In genomic region chr7:55087521-55087961, GRCh38 we compare ENCODE assay signal across 12 cellular contexts.
DNase-seq lines count a peak whose midpoint lies in the region; ATAC-seq, FAIRE-seq and TF ChIP-seq lines count a peak whose summit lies in the region.
"Had no signal": no experiment of that assay in that cellular context is flagged by ENCODE, and none has a peak within 500 bp of the region (broad histone marks: within the 10 kb centered on the region; RNA-seq: fewer than 3 reads in every experiment).

No MANE protein-coding gene starts in this region.

- H3K36me3 ChIP-seq in HepG2 (replicated peaks in 1 of 2; ENCODE audit: control insufficient read depth in 1 of 2, insufficient read depth in 2 of 2, low read length in 2 of 2) (no peaks in the 10 kb centered on the region), right lobe of liver (no peaks in the 10 kb centered on the region), endodermal cell (ENCODE audit: control insufficient read depth, insufficient read depth, low read length) (no peaks in the 10 kb centered on the region), neural progenitor cell (no peaks in the 10 kb centered on the region)

- H3F3A ChIP-seq in neural progenitor cell (ENCODE audit: low read depth): no peaks in the 10 kb centered on the region

- H3K27me3 Mint-ChIP-seq in endodermal cell (ENCODE audit: insufficient read depth) (no peaks in the 10 kb centered on the region), neural progenitor cell (ENCODE audit: insufficient read depth, low read depth) (peaks cover under 1% of the 10 kb centered on the region), natural killer cell (ENCODE audit: low read depth in 2 of 2) (peaks cover 0 to 2% of the 10 kb centered on the region in 2 donors)
- H3K27me3 Mint-ChIP-seq in activated CD4-positive, alpha-beta memory T cell treated with anti-CD3 and anti-CD28 coated beads for 36 hours: peaks cover 12% of the 10 kb centered on the region

- intact Hi-C loops in HepG2 (cut with micrococcal nuclease; ENCODE audit: unreplicated experiment): no loop called here
- intact Hi-C loops in right lobe of liver (cut with DNase I): no loop called here
- intact Hi-C loops in natural killer cell (cut with micrococcal nuclease): no loop called here
- intact Hi-C loops in activated CD4-positive, alpha-beta memory T cell treated with anti-CD3 and anti-CD28 coated beads for 36 hours (cut with micrococcal nuclease): loop anchor here (2.0 to 10.0 kb wide), 3 partner anchors 45 to 167 kb away; no protein-coding TSS in a partner anchor

- in situ Hi-C loops in HepG2 (cut with HindIII; ENCODE audit: extremely low pct_ligation_motif_present, low pct_unique_long_range_greater_than_20kb): no loop called here

- FAIRE-seq in HepG2 (lab: Jason Lieb, UNC): no peak
- FAIRE-seq: islet of Langerhans had no signal

- H3K9me3 ChIP-seq in HepG2 (ENCODE audit: low read length): no peaks in the 10 kb centered on the region
- no peaks in the 10 kb centered on the region for H3K9me3 ChIP-seq in right lobe of liver
- H3K9me3 ChIP-seq in endodermal cell (ENCODE audit: control insufficient read depth, low read length): no peaks in the 10 kb centered on the region
- H3K9me3 ChIP-seq in neural progenitor cell (ENCODE audit: low read depth): no peaks in the 10 kb centered on the region

- H3K9ac ChIP-seq in HepG2 (ENCODE audit: insufficient read depth, low read depth, low read length) (no peak overlapping the region), endodermal cell (ENCODE audit: extremely low read depth, low read length, poor library complexity, severe bottlenecking) (no peak overlapping the region), neural progenitor cell (no peak overlapping the region)

- no TSS peak for BruUV-seq in HepG2 (replicated peaks; lab: Mats Ljungman, UMichigan)

- WGBS in HepG2 (ENCODE audit: low lambda C conversion rate): 93% methylated on average over 5 of the region's 5 CpGs
- 64% methylated on average over 3 of the region's 5 CpGs for WGBS in right lobe of liver (ENCODE audit: insufficient coverage, low coverage, low lambda C conversion rate, missing lambda C conversion rate)
- WGBS in endodermal cell (ENCODE audit: insufficient coverage in 1 of 2, insufficient read length in 1 of 2), 2 experiments: 88 to 93% methylated on average over 3 to 5 of the region's 5 CpGs

- H3K4me3 Mint-ChIP-seq in endodermal cell: no peak overlapping the region
- no peak overlapping the region for H3K4me3 Mint-ChIP-seq in neural progenitor cell
- no peak overlapping the region for H3K4me3 Mint-ChIP-seq in natural killer cell
- H3K4me3 Mint-ChIP-seq in activated CD4-positive, alpha-beta memory T cell treated with anti-CD3 and anti-CD28 coated beads for 36 hours: no peak overlapping the region
- H3K4me3 Mint-ChIP-seq: activated naive CD8-positive, alpha-beta T cell treated with anti-CD3 and anti-CD28 coated beads, Interleukin-2, amount 50 U/mL, for 24 hours had no signal

- H2AFZ ChIP-seq in HepG2 (ENCODE audit: low read length): no peak overlapping the region
- H2AFZ ChIP-seq in neural progenitor cell (replicated peaks): no peak overlapping the region

- ATAC-seq in HepG2: no peak
- no peak for ATAC-seq in right lobe of liver
- no peak for ATAC-seq in natural killer cell
- ATAC-seq: activated naive CD8-positive, alpha-beta T cell treated with anti-CD3 and anti-CD28 coated beads, Interleukin-2, amount 50 U/mL, for 24 hours; naive thymus-derived CD4-positive, alpha-beta T cell had no signal

- DNase-seq in HepG2 (ENCODE audit: low spot score): no peak
- DNase-seq in right lobe of liver: no peak
- DNase-seq in endodermal cell: peak; percentile 32
- no peak for DNase-seq in neural progenitor cell (ENCODE audit: low spot score)
- DNase-seq in NCI-H748 (lab: John Stamatoyannopoulos, UW; ENCODE audit: unreplicated experiment): no peak
- no peak for DNase-seq in DMS153 (lab: John Stamatoyannopoulos, UW)
- no peak for DNase-seq in natural killer cell
- DNase-seq in activated CD4-positive, alpha-beta memory T cell treated with anti-CD3 and anti-CD28 coated beads for 36 hours: no peak
- DNase-seq: activated B cell treated with CpG ODN at 0.5 μM for 24 hours; activated naive CD8-positive, alpha-beta T cell treated with anti-CD3 and anti-CD28 coated beads, Interleukin-2, amount 50 U/mL, for 24 hours; naive thymus-derived CD4-positive, alpha-beta T cell had no signal

- peaks cover 80% of the 10 kb centered on the region for H3K4me1 ChIP-seq in HepG2 (ENCODE audit: insufficient read depth, low read length)
- H3K4me1 ChIP-seq in right lobe of liver: peaks cover 0 to 32% (median 20%) of the 10 kb centered on the region in 4 donors
- H3K4me1 ChIP-seq in endodermal cell (ENCODE audit: control insufficient read depth, insufficient read depth, low read length): no peaks in the 10 kb centered on the region
- peaks cover 10% of the 10 kb centered on the region for H3K4me1 ChIP-seq in neural progenitor cell

- H4K20me1 ChIP-seq in HepG2 (ENCODE audit: insufficient read depth, low read length) (no peaks in the 10 kb centered on the region), neural progenitor cell (ENCODE audit: low read depth) (no peaks in the 10 kb centered on the region)

- CTCF ChIA-PET in HepG2 (lab: Yijun Ruan, JAX; ENCODE audit: low intra/inter-chr PET ratio, low total read pairs): no interaction called here
- CTCF ChIA-PET in activated CD4-positive, alpha-beta memory T cell treated with anti-CD3 and anti-CD28 coated beads for 36 hours (lab: Charles Lee): no interaction called here

- TF ChIP-seq RAD21 in HepG2 (CRISPR knock-in tag; IDR thresholded peaks at IDR 0.05): no peak

- POLR2A ChIA-PET in HepG2 (lab: Yijun Ruan, JAX): interaction anchor here (1.1 to 1.8 kb wide), 3 partner anchors 8 to 101 kb away, joined by 3 to 6 read pairs (median 4); no protein-coding TSS in a partner anchor
- POLR2A ChIA-PET in activated CD4-positive, alpha-beta memory T cell treated with anti-CD3 and anti-CD28 coated beads for 36 hours (lab: Charles Lee): interaction anchor here (0.7 kb wide), 1 partner anchor 13 kb away, joined by 5 read pairs; no protein-coding TSS in a partner anchor

- no peak overlapping the region for H3K27ac ChIP-seq in HepG2 (ENCODE audit: extremely low read length, insufficient read depth, low read length)
- no peak overlapping the region for H3K27ac ChIP-seq in right lobe of liver
- H3K27ac ChIP-seq in endodermal cell (ENCODE audit: low read depth, low read length): no peak overlapping the region
- H3K27ac ChIP-seq in neural progenitor cell: no peak overlapping the region

- no peak overlapping the region for H3K4me2 ChIP-seq in HepG2 (ENCODE audit: low read depth, low read length)
- no peak overlapping the region for H3K4me2 ChIP-seq in neural progenitor cell

- H3K36me3 Mint-ChIP-seq in endodermal cell (ENCODE audit: low read depth) (no peaks in the 10 kb centered on the region), neural progenitor cell (no peaks in the 10 kb centered on the region), natural killer cell (no peaks in the 10 kb centered on the region)
- H3K36me3 Mint-ChIP-seq in activated CD4-positive, alpha-beta memory T cell treated with anti-CD3 and anti-CD28 coated beads for 36 hours: no peaks in the 10 kb centered on the region
- H3K36me3 Mint-ChIP-seq: naive thymus-derived CD4-positive, alpha-beta T cell had no signal

- H3K27me3 ChIP-seq in HepG2 (ENCODE audit: control insufficient read depth in 1 of 2, insufficient read depth in 2 of 2, low read length in 2 of 2) (no peaks in the 10 kb centered on the region), right lobe of liver (no peaks in the 10 kb centered on the region), endodermal cell (ENCODE audit: control insufficient read depth, insufficient read depth, low read length, poor library complexity, severe bottlenecking) (no peaks in the 10 kb centered on the region), neural progenitor cell (no peaks in the 10 kb centered on the region)

- TF ChIP-seq EP300 in HepG2 (IDR thresholded peaks at IDR 0.05; ENCODE audit: low read depth in 2 of 2, low read length in 2 of 2) (no peak), HepG2 (CRISPR knock-in tag; IDR thresholded peaks at IDR 0.05; ENCODE audit: borderline replicate concordance) (no peak)

- H3K79me2 ChIP-seq in HepG2 (ENCODE audit: insufficient read depth, low read length) (no peaks in the 10 kb centered on the region), neural progenitor cell (ENCODE audit: low read depth) (no peaks in the 10 kb centered on the region)

- H3K9me3 Mint-ChIP-seq in endodermal cell: no peaks in the 10 kb centered on the region
- no peaks in the 10 kb centered on the region for H3K9me3 Mint-ChIP-seq in neural progenitor cell
- H3K9me3 Mint-ChIP-seq in natural killer cell: no peaks in the 10 kb centered on the region
- H3K9me3 Mint-ChIP-seq in activated CD4-positive, alpha-beta memory T cell treated with anti-CD3 and anti-CD28 coated beads for 36 hours: no peaks in the 10 kb centered on the region
- H3K9me3 Mint-ChIP-seq: activated B cell treated with CpG ODN at 0.5 μM for 24 hours; activated naive CD8-positive, alpha-beta T cell treated with anti-CD3 and anti-CD28 coated beads, Interleukin-2, amount 50 U/mL, for 24 hours; naive thymus-derived CD4-positive, alpha-beta T cell had no signal

- H3K27ac Mint-ChIP-seq in endodermal cell (no peak overlapping the region), neural progenitor cell (peak overlapping the region; percentile 12), natural killer cell (no peak overlapping the region)
- no peak overlapping the region for H3K27ac Mint-ChIP-seq in activated CD4-positive, alpha-beta memory T cell treated with anti-CD3 and anti-CD28 coated beads for 36 hours
- H3K27ac Mint-ChIP-seq: activated B cell treated with CpG ODN at 0.5 μM for 24 hours; naive thymus-derived CD4-positive, alpha-beta T cell had no signal

- no peak overlapping the region for H3K4me3 ChIP-seq in HepG2 (replicated peaks in 1 of 3; ENCODE audit: insufficient read depth in 1 of 3, low read depth in 2 of 3, low read length in 3 of 3)
- no peak overlapping the region for H3K4me3 ChIP-seq in right lobe of liver
- H3K4me3 ChIP-seq in endodermal cell (ENCODE audit: low read length): no peak overlapping the region
- no peak overlapping the region for H3K4me3 ChIP-seq in neural progenitor cell

- TF ChIP-seq POLR2A in HepG2 (IDR thresholded peaks at IDR 0.05; ENCODE audit: insufficient read depth in 1 of 2, low read depth in 2 of 2, low read length in 2 of 2): no peak
- no peak for TF ChIP-seq POLR2A in right lobe of liver (IDR thresholded peaks at IDR 0.05)

- TF ChIP-seq CTCF in HepG2 (CRISPR knock-in tag; IDR thresholded peaks at IDR 0.05): no peak
- no peak for TF ChIP-seq CTCF in right lobe of liver (IDR thresholded peaks at IDR 0.05)
- no peak for TF ChIP-seq CTCF in endodermal cell (conservative IDR thresholded peaks at IDR 0.05)
- no peak for TF ChIP-seq CTCF in neural progenitor cell (IDR thresholded peaks at IDR 0.05)
- no peak for TF ChIP-seq CTCF in natural killer cell (IDR thresholded peaks at IDR 0.05)

- H3K4me1 Mint-ChIP-seq in endodermal cell: no peaks in the 10 kb centered on the region
- H3K4me1 Mint-ChIP-seq in neural progenitor cell: peaks cover 48% of the 10 kb centered on the region
- H3K4me1 Mint-ChIP-seq in natural killer cell: peaks cover 12 to 29% of the 10 kb centered on the region in 2 donors
- peaks cover 11% of the 10 kb centered on the region for H3K4me1 Mint-ChIP-seq in activated CD4-positive, alpha-beta memory T cell treated with anti-CD3 and anti-CD28 coated beads for 36 hours (ENCODE audit: low read depth)

TF ChIP-seq in HepG2, 621 proteins besides CTCF, POLR2A, EP300 and RAD21 (continues in another document):
- TF ChIP-seq HOXA7 (CRISPR knock-in tag; IDR thresholded peaks at IDR 0.05): no peak
